Comparison of ENCODE assay signal across 1 cellular context in genomic region chr4:183906736-183907651, GRCh38.
TF ChIP-seq lines count a peak whose summit lies in the region.

No MANE protein-coding gene starts in this region.

TF ChIP-seq in IMR-90, 13 proteins besides CTCF, POLR2A, EP300 and RAD21:
- TF ChIP-seq USF2 (IDR thresholded peaks at IDR 0.05; ENCODE audit: low read depth, low read length), result no peak
- no peak for TF ChIP-seq CHD1 (IDR thresholded peaks at IDR 0.05; ENCODE audit: low read depth, low read length)
- no peak for TF ChIP-seq FOS (IDR thresholded peaks at IDR 0.05; ENCODE audit: low read depth, low read length)
- TF ChIP-seq MAFK (IDR thresholded peaks at IDR 0.05; ENCODE audit: low read depth, low read length), result no peak
- no peak for TF ChIP-seq MAZ (IDR thresholded peaks at IDR 0.05; ENCODE audit: borderline replicate concordance, low read depth, low read length)
